Comparison of ENCODE assay signal across 1 cellular context in the genomic region with DNA sequence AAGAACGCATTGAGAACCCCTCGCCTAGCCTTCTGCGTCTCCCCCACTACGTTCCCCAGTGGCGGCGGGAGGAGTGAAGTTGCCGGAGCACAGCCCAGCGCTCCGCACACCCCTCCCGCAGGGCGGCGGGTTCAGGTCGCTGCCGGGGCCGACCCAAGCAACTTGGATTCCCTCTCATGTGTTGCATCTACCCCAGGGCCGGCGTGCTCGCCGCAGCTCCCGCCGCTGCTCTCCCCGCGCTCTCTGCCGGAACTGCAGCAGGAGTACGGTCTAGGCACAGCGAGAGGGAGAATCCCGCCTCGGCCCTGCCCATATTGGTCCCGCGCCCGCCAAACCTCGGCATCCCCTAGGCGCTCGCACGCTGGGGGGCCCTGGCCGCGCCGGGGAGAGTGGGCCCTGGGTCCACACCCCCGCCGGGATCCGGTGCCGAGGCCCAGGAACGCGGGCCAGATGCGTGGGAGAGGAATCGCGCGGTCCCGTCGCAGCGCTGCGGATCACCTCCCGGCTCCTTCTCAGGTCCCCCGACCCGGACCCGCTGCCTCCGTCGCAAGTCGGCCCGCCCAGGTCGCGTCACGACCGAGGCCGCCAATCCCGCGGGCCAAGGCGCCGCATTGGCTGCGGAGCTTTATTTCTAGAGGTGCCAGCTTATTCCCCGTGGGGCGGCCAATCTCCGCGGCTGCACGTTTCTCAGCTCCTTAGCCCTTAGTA.
A peak's percentile ranks its signal among the peaks of the same experiment; 100 is the strongest.
TF ChIP-seq lines count a peak whose summit lies in the region.

No MANE protein-coding gene starts in this region.

TF ChIP-seq in HepG2, 621 proteins besides CTCF, POLR2A, EP300 and RAD21 (continued from another document and continues in another):
- TF ChIP-seq JUNB (CRISPR knock-in tag; IDR thresholded peaks at IDR 0.05; ENCODE audit: borderline replicate concordance) (no peak), POLR2G (IDR thresholded peaks at IDR 0.05; ENCODE audit: low read depth, low read length) (peak; percentile 77), AKAP8 (CRISPR knock-in tag; IDR thresholded peaks at IDR 0.05) (no peak), MAFG (CRISPR knock-in tag; IDR thresholded peaks at IDR 0.05) (no peak), ZNF296 (CRISPR knock-in tag; conservative IDR thresholded peaks at IDR 0.05) (no peak), PRMT3 (CRISPR knock-in tag; IDR thresholded peaks at IDR 0.05; ENCODE audit: borderline replicate concordance, low read depth) (no peak), NFKB2 (CRISPR knock-in tag; IDR thresholded peaks at IDR 0.05; ENCODE audit: borderline replicate concordance) (no peak; the same call in 1 of the 2 replicates), DMAP1 (CRISPR knock-in tag; IDR thresholded peaks at IDR 0.05) (peak; percentile 69), ZNF773 (CRISPR knock-in tag; IDR thresholded peaks at IDR 0.05; ENCODE audit: borderline replicate concordance) (no peak), ZNF234 (CRISPR knock-in tag; conservative IDR thresholded peaks at IDR 0.05) (no peak; the same call in 1 of the 2 replicates), ATRX (CRISPR knock-in tag; IDR thresholded peaks at IDR 0.05; ENCODE audit: borderline replicate concordance) (no peak), SMAD1 (CRISPR knock-in tag; IDR thresholded peaks at IDR 0.05; ENCODE audit: borderline replicate concordance, low read depth) (0 out of 2 replicates have a peak, but pooled peaks have one; percentile 59), ZC3H4 (CRISPR knock-in tag; IDR thresholded peaks at IDR 0.05; ENCODE audit: borderline replicate concordance) (no peak), ZNF543 (CRISPR knock-in tag; IDR thresholded peaks at IDR 0.05) (peak; percentile 57; the same call in 1 of the 2 replicates), MTA1 (CRISPR knock-in tag; IDR thresholded peaks at IDR 0.05; ENCODE audit: borderline replicate concordance) (no peak; the same call in 1 of the 2 replicates), ZSCAN20 (CRISPR knock-in tag; IDR thresholded peaks at IDR 0.05; ENCODE audit: borderline replicate concordance) (no peak), RBM22 (optimal IDR thresholded peaks at IDR 0.05; ENCODE audit: low read length) (no peak), MXI1 (IDR thresholded peaks at IDR 0.05; ENCODE audit: borderline replicate concordance, low read depth, low read length) (peak; percentile 33; the same call in 1 of the 3 replicates), ZEB1 (IDR thresholded peaks at IDR 0.05; ENCODE audit: insufficient replicate concordance, low read depth) (no peak), AGO1 (IDR thresholded peaks at IDR 0.05; ENCODE audit: low read depth, low read length, poor library complexity, severe bottlenecking) (no peak), MIER2 (CRISPR knock-in tag; IDR thresholded peaks at IDR 0.05) (no peak), TBL1XR1 (IDR thresholded peaks at IDR 0.05; ENCODE audit: borderline replicate concordance, low read length, partially characterized antibody) (no peak), RFXAP (CRISPR knock-in tag; IDR thresholded peaks at IDR 0.05; ENCODE audit: borderline replicate concordance) (0 out of 2 replicates have a peak, but pooled peaks have one; percentile 42), ZNF331 (CRISPR knock-in tag; IDR thresholded peaks at IDR 0.05) (peak; percentile 22; the same call in 1 of the 2 replicates), MXD4 (CRISPR knock-in tag; IDR thresholded peaks at IDR 0.05) (0 out of 2 replicates have a peak, but pooled peaks have one; percentile 28), MBNL3 (CRISPR knock-in tag; conservative IDR thresholded peaks at IDR 0.05) (no peak), GATA4 (IDR thresholded peaks at IDR 0.05; ENCODE audit: borderline replicate concordance, low read depth) (no peak), ZNF253 (CRISPR knock-in tag; IDR thresholded peaks at IDR 0.05; ENCODE audit: borderline replicate concordance) (no peak), RBM39 (IDR thresholded peaks at IDR 0.05; ENCODE audit: low read depth, low read length, poor library complexity, severe bottlenecking) (peak; percentile 80), KLF16 (CRISPR knock-in tag; IDR thresholded peaks at IDR 0.05) (no peak; a peak in 1 of 4 replicates), FIP1L1 (IDR thresholded peaks at IDR 0.05; ENCODE audit: borderline replicate concordance, insufficient read depth, low read depth, low read length) (no peak), NFYC (CRISPR knock-in tag; IDR thresholded peaks at IDR 0.05) (peak; percentile 74), ZNF546 (CRISPR knock-in tag; conservative IDR thresholded peaks at IDR 0.05) (no peak)
- TF ChIP-seq, protein P1, sequence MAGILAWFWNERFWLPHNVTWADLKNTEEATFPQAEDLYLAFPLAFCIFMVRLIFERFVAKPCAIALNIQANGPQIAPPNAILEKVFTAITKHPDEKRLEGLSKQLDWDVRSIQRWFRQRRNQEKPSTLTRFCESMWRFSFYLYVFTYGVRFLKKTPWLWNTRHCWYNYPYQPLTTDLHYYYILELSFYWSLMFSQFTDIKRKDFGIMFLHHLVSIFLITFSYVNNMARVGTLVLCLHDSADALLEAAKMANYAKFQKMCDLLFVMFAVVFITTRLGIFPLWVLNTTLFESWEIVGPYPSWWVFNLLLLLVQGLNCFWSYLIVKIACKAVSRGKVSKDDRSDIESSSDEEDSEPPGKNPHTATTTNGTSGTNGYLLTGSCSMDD (CRISPR knock-in tag; IDR thresholded peaks at IDR 0.05): no peak
- TF ChIP-seq, protein P2, sequence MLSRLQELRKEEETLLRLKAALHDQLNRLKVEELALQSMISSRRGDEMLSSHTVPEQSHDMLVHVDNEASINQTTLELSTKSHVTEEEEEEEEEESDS (CRISPR knock-in tag; IDR thresholded peaks at IDR 0.05; ENCODE audit: borderline replicate concordance): no peak
- TF ChIP-seq, protein P3, sequence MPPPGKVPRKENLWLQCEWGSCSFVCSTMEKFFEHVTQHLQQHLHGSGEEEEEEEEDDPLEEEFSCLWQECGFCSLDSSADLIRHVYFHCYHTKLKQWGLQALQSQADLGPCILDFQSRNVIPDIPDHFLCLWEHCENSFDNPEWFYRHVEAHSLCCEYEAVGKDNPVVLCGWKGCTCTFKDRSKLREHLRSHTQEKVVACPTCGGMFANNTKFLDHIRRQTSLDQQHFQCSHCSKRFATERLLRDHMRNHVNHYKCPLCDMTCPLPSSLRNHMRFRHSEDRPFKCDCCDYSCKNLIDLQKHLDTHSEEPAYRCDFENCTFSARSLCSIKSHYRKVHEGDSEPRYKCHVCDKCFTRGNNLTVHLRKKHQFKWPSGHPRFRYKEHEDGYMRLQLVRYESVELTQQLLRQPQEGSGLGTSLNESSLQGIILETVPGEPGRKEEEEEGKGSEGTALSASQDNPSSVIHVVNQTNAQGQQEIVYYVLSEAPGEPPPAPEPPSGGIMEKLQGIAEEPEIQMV (CRISPR knock-in tag; IDR thresholded peaks at IDR 0.05; ENCODE audit: low read depth): 0 out of 2 replicates have a peak, but pooled peaks have one; percentile 37
- TF ChIP-seq, protein P4, sequence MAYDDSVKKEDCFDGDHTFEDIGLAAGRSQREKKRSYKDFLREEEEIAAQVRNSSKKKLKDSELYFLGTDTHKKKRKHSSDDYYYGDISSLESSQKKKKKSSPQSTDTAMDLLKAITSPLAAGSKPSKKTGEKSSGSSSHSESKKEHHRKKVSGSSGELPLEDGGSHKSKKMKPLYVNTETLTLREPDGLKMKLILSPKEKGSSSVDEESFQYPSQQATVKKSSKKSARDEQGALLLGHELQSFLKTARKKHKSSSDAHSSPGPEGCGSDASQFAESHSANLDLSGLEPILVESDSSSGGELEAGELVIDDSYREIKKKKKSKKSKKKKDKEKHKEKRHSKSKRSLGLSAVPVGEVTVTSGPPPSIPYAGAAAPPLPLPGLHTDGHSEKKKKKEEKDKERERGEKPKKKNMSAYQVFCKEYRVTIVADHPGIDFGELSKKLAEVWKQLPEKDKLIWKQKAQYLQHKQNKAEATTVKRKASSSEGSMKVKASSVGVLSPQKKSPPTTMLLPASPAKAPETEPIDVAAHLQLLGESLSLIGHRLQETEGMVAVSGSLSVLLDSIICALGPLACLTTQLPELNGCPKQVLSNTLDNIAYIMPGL (CRISPR knock-in tag; IDR thresholded peaks at IDR 0.05; ENCODE audit: borderline replicate concordance in 1 of 2, low read depth in 1 of 2): peak; percentile 14 to 45; a peak in 1 of 4 replicates
- TF ChIP-seq, protein P5, sequence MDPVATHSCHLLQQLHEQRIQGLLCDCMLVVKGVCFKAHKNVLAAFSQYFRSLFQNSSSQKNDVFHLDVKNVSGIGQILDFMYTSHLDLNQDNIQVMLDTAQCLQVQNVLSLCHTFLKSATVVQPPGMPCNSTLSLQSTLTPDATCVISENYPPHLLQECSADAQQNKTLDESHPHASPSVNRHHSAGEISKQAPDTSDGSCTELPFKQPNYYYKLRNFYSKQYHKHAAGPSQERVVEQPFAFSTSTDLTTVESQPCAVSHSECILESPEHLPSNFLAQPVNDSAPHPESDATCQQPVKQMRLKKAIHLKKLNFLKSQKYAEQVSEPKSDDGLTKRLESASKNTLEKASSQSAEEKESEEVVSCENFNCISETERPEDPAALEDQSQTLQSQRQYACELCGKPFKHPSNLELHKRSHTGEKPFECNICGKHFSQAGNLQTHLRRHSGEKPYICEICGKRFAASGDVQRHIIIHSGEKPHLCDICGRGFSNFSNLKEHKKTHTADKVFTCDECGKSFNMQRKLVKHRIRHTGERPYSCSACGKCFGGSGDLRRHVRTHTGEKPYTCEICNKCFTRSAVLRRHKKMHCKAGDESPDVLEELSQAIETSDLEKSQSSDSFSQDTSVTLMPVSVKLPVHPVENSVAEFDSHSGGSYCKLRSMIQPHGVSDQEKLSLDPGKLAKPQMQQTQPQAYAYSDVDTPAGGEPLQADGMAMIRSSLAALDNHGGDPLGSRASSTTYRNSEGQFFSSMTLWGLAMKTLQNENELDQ (CRISPR knock-in tag; IDR thresholded peaks at IDR 0.05; ENCODE audit: borderline replicate concordance): no peak
- TF ChIP-seq, protein P6, sequence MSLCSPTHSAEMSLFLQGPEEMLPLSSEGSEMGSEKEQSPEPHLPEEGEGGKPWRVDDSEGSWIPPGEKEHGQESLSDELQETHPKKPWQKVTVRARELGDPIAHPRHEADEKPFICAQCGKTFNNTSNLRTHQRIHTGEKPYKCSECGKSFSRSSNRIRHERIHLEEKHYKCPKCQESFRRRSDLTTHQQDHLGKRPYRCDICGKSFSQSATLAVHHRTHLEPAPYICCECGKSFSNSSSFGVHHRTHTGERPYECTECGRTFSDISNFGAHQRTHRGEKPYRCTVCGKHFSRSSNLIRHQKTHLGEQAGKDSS (CRISPR knock-in tag; IDR thresholded peaks at IDR 0.05; ENCODE audit: borderline replicate concordance, low read depth): 0 out of 2 replicates have a peak, but pooled peaks have one; percentile 58
- TF ChIP-seq, protein P7, sequence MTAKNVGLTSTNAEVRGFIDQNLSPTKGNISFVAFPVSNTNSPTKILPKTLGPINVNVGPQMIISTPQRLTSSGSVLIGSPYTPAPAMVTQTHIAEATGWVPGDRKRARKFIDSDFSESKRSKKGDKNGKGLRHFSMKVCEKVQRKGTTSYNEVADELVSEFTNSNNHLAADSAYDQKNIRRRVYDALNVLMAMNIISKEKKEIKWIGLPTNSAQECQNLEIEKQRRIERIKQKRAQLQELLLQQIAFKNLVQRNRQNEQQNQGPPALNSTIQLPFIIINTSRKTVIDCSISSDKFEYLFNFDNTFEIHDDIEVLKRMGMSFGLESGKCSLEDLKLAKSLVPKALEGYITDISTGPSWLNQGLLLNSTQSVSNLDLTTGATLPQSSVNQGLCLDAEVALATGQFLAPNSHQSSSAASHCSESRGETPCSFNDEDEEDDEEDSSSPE (CRISPR knock-in tag; IDR thresholded peaks at IDR 0.05): peak; percentile 50; the same call in 1 of the 2 replicates
- TF ChIP-seq, protein P8, sequence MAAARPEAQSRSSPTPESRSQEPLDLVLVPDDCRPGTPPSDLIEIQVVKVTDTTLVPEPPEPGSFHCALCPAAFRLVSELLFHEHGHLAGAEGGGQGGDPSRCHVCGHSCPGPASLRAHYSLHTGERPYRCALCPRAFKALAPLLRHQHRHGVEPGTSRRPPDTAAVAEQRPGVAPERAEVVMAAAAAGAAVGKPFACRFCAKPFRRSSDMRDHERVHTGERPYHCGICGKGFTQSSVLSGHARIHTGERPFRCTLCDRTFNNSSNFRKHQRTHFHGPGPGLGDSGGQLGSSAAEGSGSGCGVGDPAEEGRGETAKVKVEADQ (CRISPR knock-in tag; IDR thresholded peaks at IDR 0.05; ENCODE audit: borderline replicate concordance): no peak
- TF ChIP-seq, protein P9, sequence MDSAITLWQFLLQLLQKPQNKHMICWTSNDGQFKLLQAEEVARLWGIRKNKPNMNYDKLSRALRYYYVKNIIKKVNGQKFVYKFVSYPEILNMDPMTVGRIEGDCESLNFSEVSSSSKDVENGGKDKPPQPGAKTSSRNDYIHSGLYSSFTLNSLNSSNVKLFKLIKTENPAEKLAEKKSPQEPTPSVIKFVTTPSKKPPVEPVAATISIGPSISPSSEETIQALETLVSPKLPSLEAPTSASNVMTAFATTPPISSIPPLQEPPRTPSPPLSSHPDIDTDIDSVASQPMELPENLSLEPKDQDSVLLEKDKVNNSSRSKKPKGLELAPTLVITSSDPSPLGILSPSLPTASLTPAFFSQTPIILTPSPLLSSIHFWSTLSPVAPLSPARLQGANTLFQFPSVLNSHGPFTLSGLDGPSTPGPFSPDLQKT (CRISPR knock-in tag; IDR thresholded peaks at IDR 0.05; ENCODE audit: borderline replicate concordance): no peak
- TF ChIP-seq, protein P10, sequence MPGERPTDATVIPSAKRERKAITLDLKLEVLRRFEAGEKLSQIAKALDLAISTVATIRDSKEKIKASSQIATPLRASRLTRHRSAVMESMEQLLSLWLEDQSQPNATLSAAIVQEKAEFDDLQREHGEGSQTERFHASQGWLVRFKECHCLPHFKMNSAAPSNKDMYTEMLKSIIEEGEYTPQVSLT (CRISPR knock-in tag; IDR thresholded peaks at IDR 0.05; ENCODE audit: borderline replicate concordance, low read depth): no peak
- TF ChIP-seq, protein P11, sequence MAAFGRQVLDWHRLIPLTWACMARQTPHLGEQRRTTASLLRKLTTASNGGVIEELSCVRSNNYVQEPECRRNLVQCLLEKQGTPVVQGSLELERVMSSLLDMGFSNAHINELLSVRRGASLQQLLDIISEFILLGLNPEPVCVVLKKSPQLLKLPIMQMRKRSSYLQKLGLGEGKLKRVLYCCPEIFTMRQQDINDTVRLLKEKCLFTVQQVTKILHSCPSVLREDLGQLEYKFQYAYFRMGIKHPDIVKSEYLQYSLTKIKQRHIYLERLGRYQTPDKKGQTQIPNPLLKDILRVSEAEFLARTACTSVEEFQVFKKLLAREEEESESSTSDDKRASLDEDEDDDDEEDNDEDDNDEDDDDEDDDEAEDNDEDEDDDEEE (CRISPR knock-in tag; IDR thresholded peaks at IDR 0.05): peak; percentile 31; the same call in 1 of the 2 replicates
